ENCODE assay signal across 21 cellular contexts in genomic region chr3:121018917-121019321, GRCh38.
DNase-seq lines count a peak whose midpoint lies in the region; FAIRE-seq and TF ChIP-seq lines count a peak whose summit lies in the region.
"Had no signal": no experiment of that assay in that cellular context is flagged by ENCODE, and none has a peak within 500 bp of the region (broad histone marks: within the 10 kb centered on the region; RNA-seq: fewer than 3 reads in every experiment).

No MANE protein-coding gene starts in this region.

- H3K27ac ChIP-seq in C4-2B (peak overlapping the region; percentile 2; the same call in 1 of the 2 replicates), endodermal cell (ENCODE audit: low read depth, low read length) (no peak overlapping the region), keratinocyte (ENCODE audit: control insufficient read depth, insufficient read depth, low read length) (no peak overlapping the region)

- FAIRE-seq in keratinocyte (lab: Jason Lieb, UNC): no peak
- FAIRE-seq: A204.1, GM12878 had no signal

- WGBS in endodermal cell (ENCODE audit: insufficient coverage in 1 of 2, insufficient read length in 1 of 2), 2 experiments: 83 to 100% methylated on average over 2 to 8 of the region's 8 CpGs

- H3K9me1 ChIP-seq in keratinocyte (ENCODE audit: control insufficient read depth, extremely low read depth, insufficient read depth, low read length): no peaks in the 10 kb centered on the region

- H3K36me3 Mint-ChIP-seq in endodermal cell (ENCODE audit: low read depth): no peaks in the 10 kb centered on the region

- no peaks in the 10 kb centered on the region for H3K4me1 ChIP-seq in endodermal cell (ENCODE audit: control insufficient read depth, insufficient read depth, low read length)
- H3K4me1 ChIP-seq in keratinocyte (ENCODE audit: control insufficient read depth, extremely low read depth, insufficient read depth, low read length): no peaks in the 10 kb centered on the region
- H3K4me1 ChIP-seq: BE2C had no signal

- H3K4me3 ChIP-seq in endodermal cell (ENCODE audit: low read length) (no peak overlapping the region), keratinocyte (ENCODE audit: control insufficient read depth in 2 of 3, extremely low read depth in 1 of 3, insufficient read depth in 2 of 3, low read depth in 1 of 3, low read length in 3 of 3) (no peak overlapping the region)
- H3K4me3 ChIP-seq: GM12878, MG63 had no signal

- DNase-seq in HT1080 (ENCODE audit: low read depth) (peak; percentile 3), endodermal cell (peak; percentile 63), keratinocyte (ENCODE audit: low read depth, low spot score) (peak; percentile 42), NCI-H187 (lab: John Stamatoyannopoulos, UW) (no peak), amniotic stem cell (lab: John Stamatoyannopoulos, UW) (no peak), activated gamma-delta T cell (lab: John Stamatoyannopoulos, UW) (no peak)
- DNase-seq in activated CD4-positive, alpha-beta T cell treated with anti-CD3 and anti-CD28 coated beads for 4 hours: no peak
- DNase-seq: BE2C; CD4-positive, alpha-beta T cell; HFFc6; IMR-90; Karpas-422; MG63; NCI-H1048; NCI-H1436 treated with DMSO at 0.1 percent for 48 hours; NCI-H2081; NCI-H446 treated with DMSO at 0.1 percent for 48 hours; SHP77 treated with DMSO at 0.1 percent for 48 hours had no signal

- H3K36me3 ChIP-seq in endodermal cell (ENCODE audit: control insufficient read depth, insufficient read depth, low read length) (no peaks in the 10 kb centered on the region), keratinocyte (ENCODE audit: control insufficient read depth in 2 of 2, extremely low read depth in 1 of 2, insufficient read depth in 2 of 2, low read length in 2 of 2) (no peaks in the 10 kb centered on the region)
- H3K36me3 ChIP-seq: BE2C, MG63 had no signal

- H3K9me3 Mint-ChIP-seq in endodermal cell: peaks cover 7% of the 10 kb centered on the region
- H3K9me3 Mint-ChIP-seq: HFFc6 had no signal

- H3K4me3 Mint-ChIP-seq in endodermal cell: no peak overlapping the region
- H3K4me3 Mint-ChIP-seq: CD4-positive, alpha-beta T cell; HFFc6 had no signal

- peak overlapping the region; percentile 15 for H2AFZ ChIP-seq in keratinocyte (ENCODE audit: control insufficient read depth, low read length)

- H4K20me1 ChIP-seq in keratinocyte (ENCODE audit: control insufficient read depth, extremely low read depth, insufficient read depth, low read length): no peaks in the 10 kb centered on the region

- H3K4me2 ChIP-seq in keratinocyte (ENCODE audit: control insufficient read depth, extremely low read depth, insufficient read depth, low read depth, low read length): no peak overlapping the region

- H3K79me2 ChIP-seq in keratinocyte (ENCODE audit: control insufficient read depth, insufficient read depth, low read length): no peaks in the 10 kb centered on the region

- peaks cover 8% of the 10 kb centered on the region for H3K9me3 ChIP-seq in endodermal cell (ENCODE audit: control insufficient read depth, low read length)
- no peaks in the 10 kb centered on the region for H3K9me3 ChIP-seq in keratinocyte (ENCODE audit: control insufficient read depth, low read depth, low read length)
- H3K9me3 ChIP-seq: BE2C had no signal

- peaks cover 4% of the 10 kb centered on the region for H3K4me1 Mint-ChIP-seq in endodermal cell

- TF ChIP-seq CTCF in C4-2B (conservative IDR thresholded peaks at IDR 0.05): no peak
- TF ChIP-seq CTCF in endodermal cell (conservative IDR thresholded peaks at IDR 0.05): no peak
- TF ChIP-seq CTCF in keratinocyte (optimal IDR thresholded peaks at IDR 0.05 in 1 of 3, IDR thresholded peaks at IDR 0.05 in 1 of 3, conservative IDR thresholded peaks at IDR 0.05 in 1 of 3; ENCODE audit: extremely low read depth in 1 of 3, insufficient read depth in 2 of 3, low read length in 3 of 3): no peak

- H3K9ac ChIP-seq in endodermal cell (ENCODE audit: extremely low read depth, low read length, poor library complexity, severe bottlenecking) (no peak overlapping the region), keratinocyte (ENCODE audit: control insufficient read depth, extremely low read depth, insufficient read depth, low read length) (no peak overlapping the region)

- dilution Hi-C loops in keratinocyte (cut with MboI; ENCODE audit: extremely low pct_ligation_motif_present, low sequenced_read_pairs): no loop called here

- no peak overlapping the region for H3K27ac Mint-ChIP-seq in endodermal cell
- H3K27ac Mint-ChIP-seq: CD4-positive, alpha-beta T cell; HFFc6 had no signal

- H3K27me3 ChIP-seq in endodermal cell (ENCODE audit: control insufficient read depth, insufficient read depth, low read length, poor library complexity, severe bottlenecking) (peaks cover 25% of the 10 kb centered on the region), keratinocyte (ENCODE audit: control insufficient read depth, extremely low read depth, insufficient read depth, low read length) (no peaks in the 10 kb centered on the region)
- H3K27me3 ChIP-seq: BE2C had no signal

- H3K27me3 Mint-ChIP-seq in endodermal cell (ENCODE audit: insufficient read depth): peaks cover 27% of the 10 kb centered on the region
- H3K27me3 Mint-ChIP-seq: CD4-positive, alpha-beta T cell had no signal

Comparison
In these comparisons a context has a peak if more than half of its experiments do, and no peak if none do; other contexts are left out.
1. DNase-seq: peak in HT1080 (single experiment), endodermal cell (single experiment) and keratinocyte (single experiment); none in NCI-H187 (0 of 2), amniotic stem cell (single experiment), activated gamma-delta T cell (single experiment) and activated CD4-positive, alpha-beta T cell treated with anti-CD3 and anti-CD28 coated beads for 4 hours (0 of 2).